ENCODE assay signal across 20 cellular contexts in genomic region chr15:31280831-31281216, GRCh38. TPM values are rescaled to one million over a fixed set of nuclear protein-coding genes. Genes with fewer than 3 reads are reported as not detected.
DNase-seq lines count a peak whose midpoint lies in the region; ATAC-seq and TF ChIP-seq lines count a peak whose summit lies in the region.
"Had no signal": no experiment of that assay in that cellular context is flagged by ENCODE, and none has a peak within 500 bp of the region (broad histone marks: within the 10 kb centered on the region; RNA-seq: fewer than 3 reads in every experiment).

No MANE protein-coding gene starts in this region.

- H3K4me1 ChIP-seq in SK-N-SH (ENCODE audit: control insufficient read depth in 1 of 2, insufficient read depth in 2 of 2, low read depth in 1 of 2, low read length in 1 of 2) (peaks cover 0 to 25% of the 10 kb centered on the region in 2 experiments; a peak in 1 of 4 replicates), liver (ENCODE audit: control insufficient read depth in 4 of 4, insufficient read depth in 4 of 4, low read length in 3 of 4) (peaks cover 5 to 24% (median 16%) of the 10 kb centered on the region in 4 donors)

- H3K36me3 ChIP-seq in SK-N-SH (replicated peaks in 1 of 2; ENCODE audit: control insufficient read depth in 1 of 2, insufficient read depth in 2 of 2, low read length in 1 of 2): no peaks in the 10 kb centered on the region
- H3K36me3 ChIP-seq in liver (ENCODE audit: control insufficient read depth in 4 of 4, insufficient read depth in 3 of 4, low read depth in 1 of 4, low read length in 3 of 4): no peaks in the 10 kb centered on the region
- H3K36me3 ChIP-seq in brain microvascular endothelial cell (replicated peaks): no peaks in the 10 kb centered on the region
- H3K36me3 ChIP-seq: BLaER1, tibial artery had no signal

- ATAC-seq in SK-N-SH treated with all-trans-retinoic acid at 6 μM for 48 hours: no peak
- ATAC-seq: GM12878 had no signal

- 64% methylated on average over 6 of the region's 6 CpGs for WGBS in SK-N-SH (ENCODE audit: low lambda C conversion rate)
- 89% methylated on average over 6 of the region's 6 CpGs for whole genome bisulfite sequencing in liver

- H3F3A ChIP-seq in SK-N-SH (replicated peaks; ENCODE audit: insufficient read depth): no peaks in the 10 kb centered on the region

- H3K9me3 ChIP-seq in SK-N-SH (no peaks in the 10 kb centered on the region), liver (ENCODE audit: control insufficient read depth in 4 of 4, low read length in 3 of 4) (no peaks in the 10 kb centered on the region)
- H3K9me3 ChIP-seq: BLaER1, tibial artery had no signal

- no peak overlapping the region for H3K9ac ChIP-seq in SK-N-SH
- no peak overlapping the region for H3K9ac ChIP-seq in liver (ENCODE audit: low read depth in 1 of 2, low read length in 2 of 2)
- H3K9ac ChIP-seq: GM23248 had no signal

- TF ChIP-seq CTCF in SK-N-SH (IDR thresholded peaks at IDR 0.05): no peak
- TF ChIP-seq CTCF in liver (IDR thresholded peaks at IDR 0.05; ENCODE audit: low read depth, low read length, missing input control): no peak
- TF ChIP-seq CTCF in brain microvascular endothelial cell (IDR thresholded peaks at IDR 0.05; ENCODE audit: low read depth, low read length, missing control alignments): no peak

- no peak overlapping the region for H2AFZ ChIP-seq in SK-N-SH (ENCODE audit: low read depth)
- H2AFZ ChIP-seq: GM23248 had no signal

- no peaks in the 10 kb centered on the region for H4K20me1 ChIP-seq in SK-N-SH (ENCODE audit: insufficient read depth)
- H4K20me1 ChIP-seq: BLaER1 had no signal

- H3K4me3 ChIP-seq in SK-N-SH (ENCODE audit: low read depth in 2 of 2, low read length in 1 of 2) (no peak overlapping the region), liver (ENCODE audit: low read depth in 1 of 3, low read length in 3 of 3) (no peak overlapping the region), brain microvascular endothelial cell (ENCODE audit: low read depth, low read length) (no peak overlapping the region)
- H3K4me3 ChIP-seq: BLaER1, GM12878, GM23248, tibial artery had no signal

- H3K79me2 ChIP-seq in SK-N-SH (ENCODE audit: insufficient read depth): no peaks in the 10 kb centered on the region

- CTCF ChIA-PET in SK-N-SH (lab: Yijun Ruan, JAX): interaction anchor here (1.3 to 1.6 kb wide), 2 partner anchors 16 to 152 kb away, joined by 3 to 4 read pairs; no protein-coding TSS in a partner anchor

- TF ChIP-seq RAD21 in SK-N-SH (IDR thresholded peaks at IDR 0.05; ENCODE audit: low read length) (no peak), liver (IDR thresholded peaks at IDR 0.05) (no peak)

- H3K27me3 ChIP-seq in SK-N-SH (ENCODE audit: insufficient read depth) (no peaks in the 10 kb centered on the region), liver (ENCODE audit: control insufficient read depth in 4 of 4, insufficient read depth in 4 of 4, low read length in 3 of 4) (no peaks in the 10 kb centered on the region), brain microvascular endothelial cell (replicated peaks) (no peaks in the 10 kb centered on the region)
- H3K27me3 ChIP-seq: BLaER1, tibial artery had no signal

- DNase-seq in SK-N-SH: peak; percentile 7
- DNase-seq in substantia nigra (lab: John Stamatoyannopoulos, UW): no peak
- DNase-seq in brain microvascular endothelial cell: no peak
- DNase-seq in HCEC 1CT: no peak
- no peak for DNase-seq in stimulated activated CD4-positive, alpha-beta T cell treated with anti-CD3 and anti-CD28 coated beads, Interleukin-2, amount 100 ng/mL, for 48 hours
- DNase-seq: activated CD4-positive, alpha-beta T cell treated with anti-CD3 and anti-CD28 coated beads, Interleukin-2, amount 50 U/mL, for 1 hour; activated naive CD4-positive, alpha-beta T cell treated with anti-CD3 and anti-CD28 coated beads, Interleukin-2, amount 10 ng/mL, durations not matched to agents 7 days and 5 days; activated T-cell treated with anti-CD3 and anti-CD28 coated beads, Interleukin-2, amount 50 U/mL, for 1 hour; GM23248; KG1; NCI-H1930; NCI-H446; NK-92 treated with Interleukin-12 subunit alpha and Interleukin-12 subunit beta, amount 100 ng/mL, for 24 hours; stimulated activated CD4-positive, alpha-beta T cell treated with anti-CD3 and anti-CD28 coated beads, Interleukin-12 subunit alpha, Interleukin-12 subunit beta, amount 100 ng/mL, for 4 hours had no signal

- no peak overlapping the region for H3K27ac ChIP-seq in SK-N-SH (ENCODE audit: low read depth in 2 of 2, low read length in 1 of 2)
- peak overlapping the region; percentile 95 for H3K27ac ChIP-seq in angular gyrus (ENCODE audit: low read depth, low read length)
- peak overlapping the region; percentile 73 to 81 for H3K27ac ChIP-seq in liver (ENCODE audit: low read depth in 1 of 2, low read length in 2 of 2)
- peak overlapping the region; percentile 97 for H3K27ac ChIP-seq in substantia nigra (ENCODE audit: low read depth, low read length, poor library complexity, severe bottlenecking)
- no peak overlapping the region for H3K27ac ChIP-seq in brain microvascular endothelial cell
- H3K27ac ChIP-seq: GM23248, tibial artery had no signal

- H3K9me2 ChIP-seq in SK-N-SH: no peaks in the 10 kb centered on the region

- in situ Hi-C loops in brain microvascular endothelial cell (cut with HindIII; ENCODE audit: low pct_ligation_motif_present, low sequenced_read_pairs): no loop called here

- no peak overlapping the region for H3K4me2 ChIP-seq in SK-N-SH

- POLR2A ChIA-PET in SK-N-SH (lab: Yijun Ruan, JAX): no interaction called here

- TF ChIP-seq EP300 in SK-N-SH (IDR thresholded peaks at IDR 0.05; ENCODE audit: borderline replicate concordance in 1 of 2, low read depth in 1 of 2, low read length in 1 of 2): no peak

TF ChIP-seq in SK-N-SH, 30 proteins besides CTCF, POLR2A, EP300 and RAD21 (continues in another document):
- TF ChIP-seq POLR2AphosphoS5 (IDR thresholded peaks at IDR 0.05; ENCODE audit: low read depth, low read length): no peak
- TF ChIP-seq, protein P1, sequence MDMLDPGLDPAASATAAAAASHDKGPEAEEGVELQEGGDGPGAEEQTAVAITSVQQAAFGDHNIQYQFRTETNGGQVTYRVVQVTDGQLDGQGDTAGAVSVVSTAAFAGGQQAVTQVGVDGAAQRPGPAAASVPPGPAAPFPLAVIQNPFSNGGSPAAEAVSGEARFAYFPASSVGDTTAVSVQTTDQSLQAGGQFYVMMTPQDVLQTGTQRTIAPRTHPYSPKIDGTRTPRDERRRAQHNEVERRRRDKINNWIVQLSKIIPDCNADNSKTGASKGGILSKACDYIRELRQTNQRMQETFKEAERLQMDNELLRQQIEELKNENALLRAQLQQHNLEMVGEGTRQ (IDR thresholded peaks at IDR 0.05; ENCODE audit: borderline replicate concordance, low read depth, low read length): no peak
- no peak for TF ChIP-seq GATA2 (CRISPR knock-in tag; IDR thresholded peaks at IDR 0.05)
- TF ChIP-seq GABPA (IDR thresholded peaks at IDR 0.05; ENCODE audit: low read depth): no peak
- no peak for TF ChIP-seq NRF1 (IDR thresholded peaks at IDR 0.05; ENCODE audit: low read depth, low read length)

TF ChIP-seq in SK-N-SH treated with all-trans-retinoic acid at 6 μM for 48 hours, 23 proteins besides CTCF, POLR2A, EP300 and RAD21 (continues in another document):
- TF ChIP-seq SNAI2 (CRISPR knock-in tag; IDR thresholded peaks at IDR 0.05) (no peak), ZNF70 (CRISPR knock-in tag; IDR thresholded peaks at IDR 0.05) (no peak), TCF4 (CRISPR knock-in tag; IDR thresholded peaks at IDR 0.05; ENCODE audit: borderline replicate concordance) (no peak), ESRRG (CRISPR knock-in tag; IDR thresholded peaks at IDR 0.05) (no peak), GLIS3 (CRISPR knock-in tag; IDR thresholded peaks at IDR 0.05) (no peak)
- TF ChIP-seq, protein P2, sequence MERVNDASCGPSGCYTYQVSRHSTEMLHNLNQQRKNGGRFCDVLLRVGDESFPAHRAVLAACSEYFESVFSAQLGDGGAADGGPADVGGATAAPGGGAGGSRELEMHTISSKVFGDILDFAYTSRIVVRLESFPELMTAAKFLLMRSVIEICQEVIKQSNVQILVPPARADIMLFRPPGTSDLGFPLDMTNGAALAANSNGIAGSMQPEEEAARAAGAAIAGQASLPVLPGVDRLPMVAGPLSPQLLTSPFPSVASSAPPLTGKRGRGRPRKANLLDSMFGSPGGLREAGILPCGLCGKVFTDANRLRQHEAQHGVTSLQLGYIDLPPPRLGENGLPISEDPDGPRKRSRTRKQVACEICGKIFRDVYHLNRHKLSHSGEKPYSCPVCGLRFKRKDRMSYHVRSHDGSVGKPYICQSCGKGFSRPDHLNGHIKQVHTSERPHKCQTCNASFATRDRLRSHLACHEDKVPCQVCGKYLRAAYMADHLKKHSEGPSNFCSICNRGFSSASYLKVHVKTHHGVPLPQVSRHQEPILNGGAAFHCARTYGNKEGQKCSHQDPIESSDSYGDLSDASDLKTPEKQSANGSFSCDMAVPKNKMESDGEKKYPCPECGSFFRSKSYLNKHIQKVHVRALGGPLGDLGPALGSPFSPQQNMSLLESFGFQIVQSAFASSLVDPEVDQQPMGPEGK (CRISPR knock-in tag; IDR thresholded peaks at IDR 0.05; ENCODE audit: borderline replicate concordance): no peak

TF ChIP-seq in liver, 16 proteins besides CTCF, POLR2A, EP300 and RAD21:
- TF ChIP-seq GABPA (IDR thresholded peaks at IDR 0.05 in 1 of 2, conservative IDR thresholded peaks at IDR 0.05 in 1 of 2): no peak

RNA-seq across cellular contexts. Expression of gene KLF13, which starts 45.8 kb away (rescaled TPM):
- 7.1 and 8.6 TPM in 2 replicates for polyA plus RNA-seq in SK-N-SH (2012; rRNA removed)
- 9.4 and 11.1 TPM in 2 replicates for polyA plus RNA-seq in SK-N-SH (2012; cell fraction: cytosol; rRNA removed)
- polyA plus RNA-seq in SK-N-SH (2012; cell fraction: nucleus; rRNA removed): 7.4 and 9.3 TPM in 2 replicates
- total RNA-seq in liver: 10 to 100 TPM; 64.6 to 77.1 TPM
- 10 to 100 TPM; 17.4 to 50.5 TPM for polyA plus RNA-seq in liver

Comparison
In these comparisons a context has a peak if more than half of its experiments do, and no peak if none do; other contexts are left out.
1. H3K27ac ChIP-seq: peak in angular gyrus (single experiment), liver (2 of 2) and substantia nigra (single experiment); none in SK-N-SH (0 of 2) and brain microvascular endothelial cell (single experiment).